ENCODE assay signal across 8 cellular contexts in genomic region chr3:46558184-46559029, GRCh38. TPM values are rescaled to one million over a fixed set of nuclear protein-coding genes. Genes with fewer than 3 reads are reported as not detected.
A peak's percentile ranks its signal among the peaks of the same experiment; 100 is the strongest.
DNase-seq lines count a peak whose midpoint lies in the region; ATAC-seq, FAIRE-seq and TF ChIP-seq lines count a peak whose summit lies in the region.

No MANE protein-coding gene starts in this region.

- H3K4me1 ChIP-seq in HepG2 (ENCODE audit: insufficient read depth, low read length): peaks cover 16% of the 10 kb centered on the region

- peak overlapping the region; percentile 93 for H2AFZ ChIP-seq in HepG2 (ENCODE audit: low read length)

- TF ChIP-seq POLR2A in NB4 (IDR thresholded peaks at IDR 0.05; ENCODE audit: extremely low read depth, insufficient read length) (no peak), HepG2 (IDR thresholded peaks at IDR 0.05; ENCODE audit: insufficient read depth in 1 of 2, low read depth in 2 of 2, low read length in 2 of 2) (peak in 1 of 2 experiments; percentile 73; a peak in 3 of 4 replicates)

- H3K9me3 ChIP-seq in HepG2 (ENCODE audit: low read length): no peaks in the 10 kb centered on the region

- TF ChIP-seq EP300 in HepG2 (IDR thresholded peaks at IDR 0.05; ENCODE audit: low read depth in 2 of 2, low read length in 2 of 2) (no peak), HepG2 (CRISPR knock-in tag; IDR thresholded peaks at IDR 0.05; ENCODE audit: borderline replicate concordance) (no peak)

- H4K20me1 ChIP-seq in HepG2 (ENCODE audit: insufficient read depth, low read length): no peaks in the 10 kb centered on the region

- no peaks in the 10 kb centered on the region for H3K79me2 ChIP-seq in HepG2 (ENCODE audit: insufficient read depth, low read length)

- H3K27ac ChIP-seq in HepG2 (ENCODE audit: extremely low read length, insufficient read depth, low read length): peak overlapping the region; percentile 76

- CTCF ChIA-PET in WTC11 (lab: Charles Lee) (interaction anchor here (0.6 to 5.5 kb wide), 25 partner anchors 8 to 186 kb away, joined by 3 to 99 read pairs (median 4); partner anchors contain the start of genes CCR5AS, CCRL2, LRRC2 and LTF), HepG2 (lab: Yijun Ruan, JAX; ENCODE audit: low intra/inter-chr PET ratio, low total read pairs) (interaction anchor here (0.8 to 2.2 kb wide), 2 partner anchors 67 to 70 kb away, joined by 4 to 32 read pairs; no protein-coding TSS in a partner anchor)

- BruUV-seq in HepG2 (replicated peaks; lab: Mats Ljungman, UMichigan): TSS peak; percentile 85

- peak; percentile 90 for DNase-seq in GM12864 (ENCODE audit: low read depth)
- DNase-seq in NB4 (ENCODE audit: low read depth): peak; percentile 89
- peak; percentile 76 for DNase-seq in WTC11 (ENCODE audit: low spot score)
- peak; percentile 52 to 64 for DNase-seq in central memory CD8-positive, alpha-beta T cell (ENCODE audit: low spot score in 2 of 2)
- DNase-seq in HepG2 (ENCODE audit: low spot score): peak; percentile 93
- peak; percentile 44 to 49 for DNase-seq in stimulated activated CD4-positive, alpha-beta T cell treated with anti-CD3 and anti-CD28 coated beads, Interleukin-4, amount 100 ng/mL, for 48 hours (ENCODE audit: low read depth in 2 of 2)
- no peak for DNase-seq in NCI-H2196 (lab: John Stamatoyannopoulos, UW; ENCODE audit: unreplicated experiment)

- TF ChIP-seq CTCF in GM12864 (IDR thresholded peaks at IDR 0.05; ENCODE audit: low read depth, low read length, missing control alignments) (peak; percentile 86), NB4 (IDR thresholded peaks at IDR 0.05; ENCODE audit: low read depth, low read length) (peak; percentile 69), WTC11 (IDR thresholded peaks at IDR 0.05) (no peak), HepG2 (CRISPR knock-in tag; IDR thresholded peaks at IDR 0.05) (peak; percentile 97)

- TF ChIP-seq RAD21 in HepG2 (CRISPR knock-in tag; IDR thresholded peaks at IDR 0.05): peak; percentile 89

- in situ Hi-C loops in HepG2 (cut with HindIII; ENCODE audit: extremely low pct_ligation_motif_present, low pct_unique_long_range_greater_than_20kb): loop anchor here (5.0 kb wide), 1 partner anchor 66 kb away; no protein-coding TSS in a partner anchor

- H3K9me3 Mint-ChIP-seq in WTC11: peaks cover 29% of the 10 kb centered on the region
- H3K9me3 Mint-ChIP-seq in central memory CD8-positive, alpha-beta T cell: no peaks in the 10 kb centered on the region

- intact Hi-C loops in HepG2 (cut with micrococcal nuclease; ENCODE audit: unreplicated experiment): loop anchor here (1.0 kb wide), 1 partner anchor 70 kb away; no protein-coding TSS in a partner anchor

- H3K4me3 Mint-ChIP-seq in WTC11: peak overlapping the region; percentile 57
- peak overlapping the region; percentile 76 for H3K4me3 Mint-ChIP-seq in central memory CD8-positive, alpha-beta T cell

- ATAC-seq in HG02588 (IDR thresholded peaks at IDR 0.05; ENCODE audit: unreplicated experiment) (peak; percentile 84), WTC11 (peak; percentile 88), HepG2 (peak; percentile 99)
- peak; percentile 97 for ATAC-seq in central memory CD8-positive, alpha-beta T cell (replicated peaks; ENCODE audit: extremely low read depth, poor library complexity, severe bottlenecking)

- POLR2A ChIA-PET in WTC11 (lab: Charles Lee): interaction anchor here (0.6 to 1.8 kb wide), 7 partner anchors 9 to 70 kb away, joined by 3 to 6 read pairs (median 5); a partner anchor contains a TSS
- POLR2A ChIA-PET in HepG2 (lab: Yijun Ruan, JAX): interaction anchor here (0.6 to 2.1 kb wide), 9 partner anchors 8 to 386 kb away, joined by 3 to 50 read pairs (median 4); no protein-coding TSS in a partner anchor

- 10% methylated on average over 20 of the region's 22 CpGs for WGBS in HepG2 (ENCODE audit: low lambda C conversion rate)

- peak overlapping the region; percentile 64 for H3K9ac ChIP-seq in HepG2 (ENCODE audit: insufficient read depth, low read depth, low read length)

- no peaks in the 10 kb centered on the region for H3K27me3 ChIP-seq in HepG2 (ENCODE audit: control insufficient read depth in 1 of 2, insufficient read depth in 2 of 2, low read length in 2 of 2)

- H3K36me3 Mint-ChIP-seq in WTC11: peaks cover 33% of the 10 kb centered on the region
- peaks cover 2% of the 10 kb centered on the region for H3K36me3 Mint-ChIP-seq in central memory CD8-positive, alpha-beta T cell (ENCODE audit: insufficient read depth)

- peak overlapping the region; percentile 92 for H3K27ac Mint-ChIP-seq in WTC11
- H3K27ac Mint-ChIP-seq in central memory CD8-positive, alpha-beta T cell (ENCODE audit: low read depth): peak overlapping the region; percentile 82

- peak; percentile 99 for FAIRE-seq in HepG2 (lab: Jason Lieb, UNC)

- H3K4me3 ChIP-seq in GM12864 (ENCODE audit: low read depth, low read length) (peak overlapping the region; percentile 58), NB4 (ENCODE audit: low read depth, low read length) (peak overlapping the region; percentile 62), HepG2 (replicated peaks in 1 of 3; ENCODE audit: insufficient read depth in 1 of 3, low read depth in 2 of 3, low read length in 3 of 3) (peak overlapping the region; percentile 66 to 69 (median 68))

- no peaks in the 10 kb centered on the region for H3K36me3 ChIP-seq in HepG2 (replicated peaks in 1 of 2; ENCODE audit: control insufficient read depth in 1 of 2, insufficient read depth in 2 of 2, low read length in 2 of 2)

- peak overlapping the region; percentile 73 for H3K4me2 ChIP-seq in HepG2 (ENCODE audit: low read depth, low read length)

- peaks cover 60% of the 10 kb centered on the region for H3K4me1 Mint-ChIP-seq in WTC11
- H3K4me1 Mint-ChIP-seq in central memory CD8-positive, alpha-beta T cell: peaks cover 16% of the 10 kb centered on the region

- no peaks in the 10 kb centered on the region; the same call in 1 of the 2 replicates for H3K27me3 Mint-ChIP-seq in WTC11 (ENCODE audit: low read depth)
- H3K27me3 Mint-ChIP-seq in central memory CD8-positive, alpha-beta T cell: peaks cover 7% of the 10 kb centered on the region

RNA-seq across cellular contexts. Expression of gene LRRC2, which starts 7.7 kb away (rescaled TPM):
- total RNA-seq in WTC11 (2021): 4.0 to 4.9 TPM (median 4.9 TPM) in 3 replicates
- 0.27 and 0.48 TPM in 2 replicates for total RNA-seq in HepG2 (2016; rRNA removed; fragmentation: Illumina TruSeq; extraction: Trizol)
- 0.10 TPM in 1 of 2 replicates, not detected in the other for total RNA-seq in HepG2 (2016; cell fraction: cytosol; rRNA removed; fragmentation: Illumina TruSeq; extraction: Trizol; ENCODE audit: low read depth)
- 0.32 and 0.37 TPM in 2 replicates for total RNA-seq in HepG2 (2016; cell fraction: insoluble cytoplasmic fraction; rRNA removed; fragmentation: Illumina TruSeq; extraction: Trizol)
- total RNA-seq in HepG2 (2016; cell fraction: membrane; rRNA removed; fragmentation: Illumina TruSeq; extraction: Trizol): 0.22 and 0.48 TPM in 2 replicates
- total RNA-seq in HepG2 (2016; cell fraction: nucleus; rRNA removed; fragmentation: Illumina TruSeq; extraction: Trizol): 0.12 and 0.44 TPM in 2 replicates
- 0.51 and 0.58 TPM in 2 replicates for polyA plus RNA-seq in HepG2 (2011; rRNA removed)
- polyA plus RNA-seq in HepG2 (2011; cell fraction: cytosol; rRNA removed): 0.31 and 0.54 TPM in 2 replicates
- polyA plus RNA-seq in HepG2 (2011; cell fraction: nucleus; rRNA removed): 0.16 and 0.64 TPM in 2 replicates
- polyA plus RNA-seq in HepG2 (2012): 0.71 and 0.87 TPM in 2 replicates
- polyA plus RNA-seq in HepG2 (2016; cell fraction: cytosol; fragmentation: Illumina TruSeq; extraction: Trizol; ENCODE audit: low read depth): 0.11 and 0.24 TPM in 2 replicates
- polyA plus RNA-seq in HepG2 (2016; cell fraction: insoluble cytoplasmic fraction; fragmentation: Illumina TruSeq; extraction: Trizol; ENCODE audit: low read depth): 0.36 and 0.38 TPM in 2 replicates
- polyA plus RNA-seq in HepG2 (2016; cell fraction: membrane; fragmentation: Illumina TruSeq; extraction: Trizol; ENCODE audit: low read depth): 0.45 and 0.51 TPM in 2 replicates
- polyA plus RNA-seq in HepG2 (2016; cell fraction: nucleus; fragmentation: Illumina TruSeq; extraction: Trizol; ENCODE audit: insufficient read depth, low read depth): 0.20 and 0.27 TPM in 2 replicates
- polyA minus RNA-seq in HepG2 (2011; rRNA and poly(A)+ RNA removed; ENCODE audit: low replicate concordance): 0.88 TPM in 1 of 2 replicates, not detected in the other
- 0.30 and 2.1 TPM in 2 replicates for polyA minus RNA-seq in HepG2 (2011; cell fraction: cytosol; rRNA and poly(A)+ RNA removed)
- 1.3 and 1.7 TPM in 2 replicates for polyA minus RNA-seq in HepG2 (2011; cell fraction: nucleus; rRNA and poly(A)+ RNA removed)

RNA-seq across cellular contexts. Expression of gene FAM240A, which starts 53.9 kb away (rescaled TPM):
- total RNA-seq in WTC11 (2021): 0.09 to 0.14 TPM (median 0.13 TPM) in 3 replicates
- not detected in 2 replicates for total RNA-seq in HepG2 (2016; rRNA removed; fragmentation: Illumina TruSeq; extraction: Trizol)
- total RNA-seq in HepG2 (2016; cell fraction: cytosol; rRNA removed; fragmentation: Illumina TruSeq; extraction: Trizol; ENCODE audit: low read depth): not detected in 2 replicates
- total RNA-seq in HepG2 (2016; cell fraction: insoluble cytoplasmic fraction; rRNA removed; fragmentation: Illumina TruSeq; extraction: Trizol): not detected in 2 replicates
- not detected in 2 replicates for total RNA-seq in HepG2 (2016; cell fraction: membrane; rRNA removed; fragmentation: Illumina TruSeq; extraction: Trizol)
- total RNA-seq in HepG2 (2016; cell fraction: nucleus; rRNA removed; fragmentation: Illumina TruSeq; extraction: Trizol): not detected in 2 replicates
- polyA plus RNA-seq in HepG2 (2011; rRNA removed): not detected in 2 replicates
- polyA plus RNA-seq in HepG2 (2011; cell fraction: cytosol; rRNA removed): not detected in 2 replicates
- polyA plus RNA-seq in HepG2 (2011; cell fraction: nucleus; rRNA removed): not detected in 2 replicates
- not detected in 2 replicates for polyA plus RNA-seq in HepG2 (2012)
- not detected in 2 replicates for polyA plus RNA-seq in HepG2 (2016; cell fraction: cytosol; fragmentation: Illumina TruSeq; extraction: Trizol; ENCODE audit: low read depth)
- polyA plus RNA-seq in HepG2 (2016; cell fraction: insoluble cytoplasmic fraction; fragmentation: Illumina TruSeq; extraction: Trizol; ENCODE audit: low read depth): not detected in 2 replicates
- polyA plus RNA-seq in HepG2 (2016; cell fraction: membrane; fragmentation: Illumina TruSeq; extraction: Trizol; ENCODE audit: low read depth): not detected in 2 replicates
- not detected in 2 replicates for polyA plus RNA-seq in HepG2 (2016; cell fraction: nucleus; fragmentation: Illumina TruSeq; extraction: Trizol; ENCODE audit: insufficient read depth, low read depth)
- polyA minus RNA-seq in HepG2 (2011; rRNA and poly(A)+ RNA removed; ENCODE audit: low replicate concordance): not detected in 2 replicates
- polyA minus RNA-seq in HepG2 (2011; cell fraction: cytosol; rRNA and poly(A)+ RNA removed): not detected in 2 replicates
- not detected in 2 replicates for polyA minus RNA-seq in HepG2 (2011; cell fraction: nucleus; rRNA and poly(A)+ RNA removed)
